ENCODE assay signal across 19 cellular contexts in the genomic region with DNA sequence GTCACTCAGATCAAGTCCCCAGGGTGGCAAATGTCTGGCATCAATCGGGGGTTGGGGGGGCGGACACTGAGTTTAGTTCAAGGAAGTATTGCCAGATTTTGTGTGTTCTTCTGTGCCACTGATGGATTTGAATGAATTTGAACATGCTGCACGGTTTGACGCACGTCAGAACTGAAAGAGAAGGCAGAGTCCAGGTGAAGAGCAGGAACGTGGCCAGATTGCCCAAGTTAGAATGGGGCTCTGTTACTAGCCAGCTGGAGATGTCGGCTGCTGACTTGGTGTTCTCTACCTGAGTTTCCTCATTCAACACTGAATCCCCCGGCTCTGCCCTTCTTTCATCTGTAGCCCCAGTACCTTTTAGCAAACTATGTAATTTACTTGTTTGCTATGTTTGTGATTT.
DNase-seq lines count a peak whose midpoint lies in the region; ATAC-seq and TF ChIP-seq lines count a peak whose summit lies in the region.
"Had no signal": no experiment of that assay in that cellular context is flagged by ENCODE, and none has a peak within 500 bp of the region (broad histone marks: within the 10 kb centered on the region; RNA-seq: fewer than 3 reads in every experiment).

No MANE protein-coding gene starts in this region.

- peak overlapping the region; percentile 92 for H3K27ac ChIP-seq in neutrophil
- no peak overlapping the region for H3K27ac ChIP-seq in brain microvascular endothelial cell
- H3K27ac ChIP-seq: parathyroid adenoma, uterus had no signal

- no peaks in the 10 kb centered on the region for H3K27me3 ChIP-seq in neutrophil
- H3K27me3 ChIP-seq in brain microvascular endothelial cell (replicated peaks): no peaks in the 10 kb centered on the region
- H3K27me3 ChIP-seq: uterus had no signal

- in situ Hi-C loops in brain microvascular endothelial cell (cut with HindIII; ENCODE audit: low pct_ligation_motif_present, low sequenced_read_pairs): no loop called here

- H3K4me3 Mint-ChIP-seq in natural killer cell treated with Interleukin-12 subunit alpha and Interleukin-12 subunit beta and Interleukin-15 and Interleukin-18, amount 100 ng/mL, for 72 hours: no peak overlapping the region
- H3K4me3 Mint-ChIP-seq in natural killer cell: no peak overlapping the region
- no peak overlapping the region for H3K4me3 Mint-ChIP-seq in chondrocyte (ENCODE audit: unreplicated experiment)
- H3K4me3 Mint-ChIP-seq: T-helper 2 cell treated with Interferon-gamma antibody and Interleukin-4, amounts not matched to agents 5 μg/mL and 100 μg/mL, for 36 hours had no signal

- H3K9me3 ChIP-seq in neutrophil: no peaks in the 10 kb centered on the region
- H3K9me3 ChIP-seq: Caco-2, mucosa of descending colon, uterus had no signal

- H3K4me1 ChIP-seq in neutrophil (ENCODE audit: control insufficient read depth in 1 of 2, insufficient read depth in 1 of 2, low read depth in 1 of 2, low read length in 1 of 2): peaks cover 70 to 71% of the 10 kb centered on the region in 2 experiments

- no peaks in the 10 kb centered on the region for H3K9me3 Mint-ChIP-seq in natural killer cell treated with Interleukin-12 subunit alpha and Interleukin-12 subunit beta and Interleukin-15 and Interleukin-18, amount 100 ng/mL, for 72 hours
- H3K9me3 Mint-ChIP-seq in natural killer cell: no peaks in the 10 kb centered on the region
- no peaks in the 10 kb centered on the region for H3K9me3 Mint-ChIP-seq in chondrocyte (ENCODE audit: low read depth)
- H3K9me3 Mint-ChIP-seq: T-helper 2 cell treated with Interferon-gamma antibody and Interleukin-4, amounts not matched to agents 5 μg/mL and 100 μg/mL, for 36 hours had no signal

- peak overlapping the region; percentile 39 to 60 for H3K4me3 ChIP-seq in neutrophil (ENCODE audit: low read depth in 1 of 2, low read length in 1 of 2)
- H3K4me3 ChIP-seq in brain microvascular endothelial cell (ENCODE audit: low read depth, low read length): no peak overlapping the region
- H3K4me3 ChIP-seq: mucosa of descending colon, uterus had no signal

- H3K36me3 ChIP-seq in neutrophil: no peaks in the 10 kb centered on the region
- no peaks in the 10 kb centered on the region for H3K36me3 ChIP-seq in brain microvascular endothelial cell (replicated peaks)
- H3K36me3 ChIP-seq: uterus had no signal

- DNase-seq in natural killer cell treated with Interleukin-12 subunit alpha and Interleukin-12 subunit beta and Interleukin-15 and Interleukin-18, amount 100 ng/mL, for 72 hours (ENCODE audit: low spot score): no peak
- DNase-seq in natural killer cell (no peak), chondrocyte (ENCODE audit: low spot score) (no peak), brain microvascular endothelial cell (no peak), NCI-H1092 treated with DMSO at 0.1 percent for 48 hours (lab: John Stamatoyannopoulos, UW) (no peak), cardiac septum (ENCODE audit: low spot score) (no peak)
- DNase-seq: Caco-2; H7; NCI-H1436 treated with DMSO at 0.1 percent for 48 hours; NK-92 treated with Interleukin-12 subunit alpha and Interleukin-12 subunit beta, amount 100 ng/mL, for 24 hours; Right ventricle myocardium superior; stimulated activated naive CD4-positive, alpha-beta T cell; uterus had no signal

- H3K27ac Mint-ChIP-seq in natural killer cell treated with Interleukin-12 subunit alpha and Interleukin-12 subunit beta and Interleukin-15 and Interleukin-18, amount 100 ng/mL, for 72 hours: peak overlapping the region; percentile 59 to 80
- no peak overlapping the region for H3K27ac Mint-ChIP-seq in natural killer cell
- H3K27ac Mint-ChIP-seq in chondrocyte (ENCODE audit: unreplicated experiment): peak overlapping the region; percentile 86
- H3K27ac Mint-ChIP-seq: T-helper 2 cell treated with Interferon-gamma antibody and Interleukin-4, amounts not matched to agents 5 μg/mL and 100 μg/mL, for 36 hours had no signal

- peaks cover 5% of the 10 kb centered on the region for H3K36me3 Mint-ChIP-seq in natural killer cell treated with Interleukin-12 subunit alpha and Interleukin-12 subunit beta and Interleukin-15 and Interleukin-18, amount 100 ng/mL, for 72 hours
- H3K36me3 Mint-ChIP-seq in natural killer cell (no peaks in the 10 kb centered on the region), chondrocyte (ENCODE audit: low read depth) (no peaks in the 10 kb centered on the region)

- TF ChIP-seq CTCF in natural killer cell (IDR thresholded peaks at IDR 0.05): no peak
- TF ChIP-seq CTCF in chondrocyte (IDR thresholded peaks at IDR 0.05): no peak
- TF ChIP-seq CTCF in neutrophil (IDR thresholded peaks at IDR 0.05): no peak
- TF ChIP-seq CTCF in brain microvascular endothelial cell (IDR thresholded peaks at IDR 0.05; ENCODE audit: low read depth, low read length, missing control alignments): no peak

- peaks cover 37 to 39% of the 10 kb centered on the region in 2 donors for H3K4me1 Mint-ChIP-seq in natural killer cell treated with Interleukin-12 subunit alpha and Interleukin-12 subunit beta and Interleukin-15 and Interleukin-18, amount 100 ng/mL, for 72 hours (ENCODE audit: low read depth in 2 of 2)
- H3K4me1 Mint-ChIP-seq in natural killer cell (peaks cover 7 to 8% of the 10 kb centered on the region in 2 donors), chondrocyte (ENCODE audit: low read depth) (peaks cover 36% of the 10 kb centered on the region)

- intact Hi-C loops in natural killer cell (cut with micrococcal nuclease) (loop anchor here (5.0 kb wide), 1 partner anchor 313 kb away; a partner anchor contains a TSS), cardiac septum (cut with DNase I) (loop anchor here (2.0 to 10.0 kb wide), 6 partner anchors 197 to 508 kb away; a partner anchor contains a TSS)

- no peak for ATAC-seq in natural killer cell treated with Interleukin-12 subunit alpha and Interleukin-12 subunit beta and Interleukin-15 and Interleukin-18, amount 100 ng/mL, for 72 hours
- ATAC-seq in natural killer cell (no peak), GM21737 (IDR thresholded peaks at IDR 0.05; ENCODE audit: unreplicated experiment) (no peak)
- ATAC-seq: activated CD4-positive, CD25-positive, alpha-beta regulatory T cell treated with anti-CD3 and anti-CD28 coated beads, Interleukin-2, amount 50 U/mL, for 24 hours; mucosa of descending colon had no signal

- H3K27me3 Mint-ChIP-seq in natural killer cell treated with Interleukin-12 subunit alpha and Interleukin-12 subunit beta and Interleukin-15 and Interleukin-18, amount 100 ng/mL, for 72 hours: peaks cover 0 to 7% of the 10 kb centered on the region in 2 donors
- H3K27me3 Mint-ChIP-seq in natural killer cell (ENCODE audit: low read depth in 2 of 2) (peaks cover 6 to 12% of the 10 kb centered on the region in 2 donors), chondrocyte (ENCODE audit: low read depth) (peaks cover 6% of the 10 kb centered on the region)

Comparison
In these comparisons a context has a peak if more than half of its experiments do, and no peak if none do; other contexts are left out.
1. H3K27ac Mint-ChIP-seq: peak in natural killer cell treated with Interleukin-12 subunit alpha and Interleukin-12 subunit beta and Interleukin-15 and Interleukin-18, amount 100 ng/mL, for 72 hours (2 of 2) and chondrocyte (single experiment); none in natural killer cell (0 of 2).